Comparison of ENCODE assay signal across 20 cellular contexts in the genomic region with DNA sequence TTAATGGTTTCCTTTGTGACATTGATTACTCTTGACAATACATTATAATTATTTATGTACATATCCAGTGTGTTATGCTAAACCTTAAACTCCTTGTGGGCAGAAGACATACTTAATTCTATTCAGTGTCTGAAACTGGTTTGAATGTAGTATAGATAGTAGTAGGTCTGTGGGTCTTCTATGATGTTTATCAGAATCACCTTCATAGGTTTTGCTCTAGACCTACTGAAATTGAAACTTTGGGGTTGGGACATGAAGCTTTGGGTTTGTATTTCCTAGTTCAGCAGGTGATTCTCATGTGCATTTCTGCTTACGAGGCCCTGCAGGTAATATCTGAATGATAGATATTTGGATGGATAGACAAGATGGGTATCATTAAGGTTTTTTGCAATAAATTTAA.
"Had no signal": no experiment of that assay in that cellular context is flagged by ENCODE, and none has a peak within 500 bp of the region (broad histone marks: within the 10 kb centered on the region; RNA-seq: fewer than 3 reads in every experiment).

No MANE protein-coding gene starts in this region.

- H3K4me3 ChIP-seq: lung, mucosa of descending colon, neural progenitor cell, prostate gland, sigmoid colon, skin epidermis, spleen, testis, tibial artery had no signal

- H3K27ac ChIP-seq: neural progenitor cell, prostate gland, sigmoid colon, skin epidermis, spleen, testis had no signal

- H3K9me3 ChIP-seq: mucosa of descending colon, prostate gland, sigmoid colon, spleen, testis, tibial artery had no signal

- H2AFZ ChIP-seq: neural progenitor cell had no signal

- H3K4me2 ChIP-seq: neural progenitor cell had no signal

- H3K27me3 ChIP-seq: neural progenitor cell, sigmoid colon, spleen, testis, tibial artery had no signal

- H3K9ac ChIP-seq: neural progenitor cell had no signal

- DNase-seq: cortex of kidney; effector memory CD8-positive, alpha-beta T cell; head of caudate nucleus; mesenchymal stem cell; mucosa of descending colon; naive B cell; right cardiac atrium; sigmoid colon; spleen; stimulated activated CD4-positive, alpha-beta T cell treated with anti-CD3 and anti-CD28 coated beads, Interleukin-4, amount 100 ng/mL, for 4 hours; stimulated activated naive CD8-positive, alpha-beta T cell treated with anti-CD3 and anti-CD28 coated beads, Interleukin-15, Interleukin-2, amounts not matched to agents 100 U/mL and 50 U/mL, for 24 hours; substantia nigra; testis; tibial artery had no signal

- ATAC-seq: effector memory CD8-positive, alpha-beta T cell; mucosa of descending colon; natural killer cell treated with Interleukin-12 subunit alpha and Interleukin-12 subunit beta and Interleukin-15 and Interleukin-18, amount 100 ng/mL, for 72 hours; right cardiac atrium; stimulated activated memory B cell treated with anti-CD40 and anti-IgM and Interleukin-4, amounts not matched to agents 10 μg/mL and 1 μg/mL and 100 μg/mL, for 72 hours; stimulated activated naive CD8-positive, alpha-beta T cell treated with anti-CD3 and anti-CD28 coated beads, Interleukin-15, Interleukin-2, amounts not matched to agents 100 U/mL and 50 U/mL, for 24 hours had no signal

- H3K36me3 ChIP-seq: neural progenitor cell, prostate gland had no signal

- H3K4me1 ChIP-seq: prostate gland had no signal
